1 cellular context compared by ENCODE assay signal in genomic region chrX:71171110-71171801, GRCh38.
TF ChIP-seq lines count a peak whose summit lies in the region.

No MANE protein-coding gene starts in this region.

TF ChIP-seq in HepG2, 621 proteins besides CTCF, POLR2A, EP300 and RAD21:
- no peak for TF ChIP-seq ZBTB7B (CRISPR knock-in tag; IDR thresholded peaks at IDR 0.05)
TF ChIP-seq in HepG2: peak in this region for 0.
